In genomic region chr9:2809692-2810423, GRCh38 we compare ENCODE assay signal across 11 cellular contexts. TPM values are rescaled to one million over a fixed set of nuclear protein-coding genes. Genes with fewer than 3 reads are reported as not detected.
DNase-seq lines count a peak whose midpoint lies in the region; ATAC-seq and TF ChIP-seq lines count a peak whose summit lies in the region.
"Had no signal": no experiment of that assay in that cellular context is flagged by ENCODE, and none has a peak within 500 bp of the region (broad histone marks: within the 10 kb centered on the region; RNA-seq: fewer than 3 reads in every experiment).

No MANE protein-coding gene starts in this region.

- peaks cover 15% of the 10 kb centered on the region for H3K4me1 ChIP-seq in fibroblast of lung (ENCODE audit: control insufficient read depth, extremely low read depth, insufficient read depth, low read length)
- H3K4me1 ChIP-seq: parathyroid adenoma had no signal

- peaks cover 42% of the 10 kb centered on the region for H3K4me1 Mint-ChIP-seq in mesothelial cell of epicardium
- H3K4me1 Mint-ChIP-seq: activated naive CD4-positive, alpha-beta T cell treated with anti-CD3 and anti-CD28 coated beads, Interleukin-2, amount 10 ng/mL, durations not matched to agents 7 days and 5 days had no signal

- H3K4me2 ChIP-seq in fibroblast of lung (ENCODE audit: extremely low read depth, insufficient read depth, low read length): peak overlapping the region; percentile 65

- peak overlapping the region; percentile 98 for H3K27ac Mint-ChIP-seq in mesothelial cell of epicardium
- H3K27ac Mint-ChIP-seq: activated naive CD4-positive, alpha-beta T cell treated with anti-CD3 and anti-CD28 coated beads, Interleukin-2, amount 10 ng/mL, durations not matched to agents 7 days and 5 days had no signal

- in situ Hi-C loops in ACHN (cut with HindIII; ENCODE audit: low pct_ligation_motif_present, low pct_unique_long_range_greater_than_20kb, low sequenced_read_pairs): no loop called here

- no peaks in the 10 kb centered on the region for H3K9me3 ChIP-seq in fibroblast of lung (ENCODE audit: control insufficient read depth, insufficient read depth, low read depth, low read length)

- TF ChIP-seq CTCF in fibroblast of lung (conservative IDR thresholded peaks at IDR 0.05 in 1 of 2, IDR thresholded peaks at IDR 0.05 in 1 of 2; ENCODE audit: low read depth in 1 of 2, low read length in 2 of 2) (no peak), mesothelial cell of epicardium (IDR thresholded peaks at IDR 0.05; ENCODE audit: unreplicated experiment) (no peak)

- H3K36me3 Mint-ChIP-seq in mesothelial cell of epicardium: peaks cover 21% of the 10 kb centered on the region

- H3K27me3 Mint-ChIP-seq in mesothelial cell of epicardium (ENCODE audit: low read depth): no peaks in the 10 kb centered on the region
- H3K27me3 Mint-ChIP-seq: activated naive CD4-positive, alpha-beta T cell treated with anti-CD3 and anti-CD28 coated beads, Interleukin-2, amount 10 ng/mL, durations not matched to agents 7 days and 5 days had no signal

- H3K4me3 ChIP-seq in fibroblast of lung (replicated peaks in 1 of 4; ENCODE audit: control extremely low read depth in 1 of 4, insufficient read depth in 1 of 4, low read depth in 3 of 4, low read length in 4 of 4): no peak overlapping the region

- ATAC-seq in GM19455 (IDR thresholded peaks at IDR 0.05; ENCODE audit: unreplicated experiment): no peak
- no peak for ATAC-seq in HG03457 (IDR thresholded peaks at IDR 0.05; ENCODE audit: unreplicated experiment)

- H4K20me1 ChIP-seq in fibroblast of lung (ENCODE audit: control insufficient read depth, extremely low read depth, insufficient read depth, low read length): no peaks in the 10 kb centered on the region

- H3K27me3 ChIP-seq in fibroblast of lung (ENCODE audit: control insufficient read depth, insufficient read depth, low read length): no peaks in the 10 kb centered on the region

- H3K79me2 ChIP-seq in fibroblast of lung (ENCODE audit: control insufficient read depth, insufficient read depth, low read length): no peaks in the 10 kb centered on the region
- H3K79me2 ChIP-seq: parathyroid adenoma had no signal

- peak overlapping the region; percentile 74 for H3K27ac ChIP-seq in fibroblast of lung (ENCODE audit: insufficient read depth, low read length)
- H3K27ac ChIP-seq: parathyroid adenoma had no signal

- H3K9ac ChIP-seq in fibroblast of lung (ENCODE audit: insufficient read depth, low read length): no peak overlapping the region
- H3K9ac ChIP-seq: parathyroid adenoma had no signal

- H3K4me3 Mint-ChIP-seq in mesothelial cell of epicardium: peak overlapping the region; percentile 18
- H3K4me3 Mint-ChIP-seq: activated naive CD4-positive, alpha-beta T cell treated with anti-CD3 and anti-CD28 coated beads, Interleukin-2, amount 10 ng/mL, durations not matched to agents 7 days and 5 days had no signal

- DNase-seq in ACHN (peak; percentile 91), NCI-H446 (lab: John Stamatoyannopoulos, UW) (peak; percentile 33 to 78), fibroblast of lung (ENCODE audit: low read depth in 2 of 2) (peak; percentile 94 to 98), mesothelial cell of epicardium (ENCODE audit: low spot score in 2 of 2, unreplicated experiment in 2 of 2) (no peak), NCI-H1436 treated with DMSO at 0.1 percent for 48 hours (lab: John Stamatoyannopoulos, UW) (no peak), inferior parietal cortex (ENCODE audit: extremely low spot score) (no peak)
- DNase-seq: activated naive CD4-positive, alpha-beta T cell treated with anti-CD3 and anti-CD28 coated beads, Interleukin-2, amount 10 ng/mL, durations not matched to agents 7 days and 5 days; KBM-7 had no signal

- H3K9me3 Mint-ChIP-seq in mesothelial cell of epicardium: no peaks in the 10 kb centered on the region
- H3K9me3 Mint-ChIP-seq: activated naive CD4-positive, alpha-beta T cell treated with anti-CD3 and anti-CD28 coated beads, Interleukin-2, amount 10 ng/mL, durations not matched to agents 7 days and 5 days had no signal

- H2AFZ ChIP-seq in fibroblast of lung (ENCODE audit: low read length): no peak overlapping the region
- H2AFZ ChIP-seq: parathyroid adenoma had no signal

- peaks cover 6% of the 10 kb centered on the region for H3K36me3 ChIP-seq in fibroblast of lung (ENCODE audit: control insufficient read depth, insufficient read depth, low read length)

RNA-seq across cellular contexts. Expression of gene PUM3, which starts 34.0 kb away (rescaled TPM):
- total RNA-seq in fibroblast of lung: 39.5 and 42.6 TPM in 2 replicates
- polyA plus RNA-seq in fibroblast of lung: 40.7 and 49.4 TPM in 2 replicates
- polyA plus RNA-seq in fibroblast of lung (2012): 33.3 and 46.1 TPM in 2 replicates
- 9.1 and 9.9 TPM in 2 replicates for polyA minus RNA-seq in fibroblast of lung (ENCODE audit: low replicate concordance)
- total RNA-seq in mesothelial cell of epicardium: 49.5 to 58.6 TPM (median 53.0 TPM) in 3 replicates

Comparison
In these comparisons a context has a peak if more than half of its experiments do, and no peak if none do; other contexts are left out.
1. DNase-seq: peak in ACHN (single experiment), NCI-H446 (2 of 2) and fibroblast of lung (2 of 2); none in mesothelial cell of epicardium (0 of 2), NCI-H1436 treated with DMSO at 0.1 percent for 48 hours (single experiment) and inferior parietal cortex (single experiment).